Comparison of ENCODE assay signal across 1 cellular context in genomic region chr11:2562181-2562581, GRCh38.
TF ChIP-seq lines count a peak whose summit lies in the region.

No MANE protein-coding gene starts in this region.

TF ChIP-seq in HepG2, 621 proteins besides CTCF, POLR2A, EP300 and RAD21 (continued from another document and continues in another):
- TF ChIP-seq UBTF (CRISPR knock-in tag; IDR thresholded peaks at IDR 0.05) (peak; percentile 98), RBFOX2 (IDR thresholded peaks at IDR 0.05; ENCODE audit: low read depth, low read length) (peak; percentile 79), ZNF776 (CRISPR knock-in tag; IDR thresholded peaks at IDR 0.05) (peak; percentile 74; the same call in 1 of the 2 replicates), SAP130 (CRISPR knock-in tag; IDR thresholded peaks at IDR 0.05; ENCODE audit: low read depth) (peak; percentile 70), SMYD3 (CRISPR knock-in tag; IDR thresholded peaks at IDR 0.05) (no peak), PHF20 (CRISPR knock-in tag; IDR thresholded peaks at IDR 0.05) (peak; percentile 24; the same call in 1 of the 2 replicates), AGO2 (optimal IDR thresholded peaks at IDR 0.05; ENCODE audit: low read depth, low read length) (peak; percentile 57), JUND (CRISPR knock-in tag; IDR thresholded peaks at IDR 0.05) (no peak), ZSCAN31 (CRISPR knock-in tag; IDR thresholded peaks at IDR 0.05; ENCODE audit: low read depth) (0 out of 2 replicates have a peak, but pooled peaks have one; percentile 26), MEIS2 (CRISPR knock-in tag; IDR thresholded peaks at IDR 0.05) (no peak), HNRNPK (IDR thresholded peaks at IDR 0.05; ENCODE audit: low read depth, low read length, poor library complexity, severe bottlenecking) (peak; percentile 96), AKAP8 (CRISPR knock-in tag; IDR thresholded peaks at IDR 0.05) (peak; percentile 66; the same call in 1 of the 2 replicates), HDAC1 (CRISPR knock-in tag; IDR thresholded peaks at IDR 0.05) (peak; percentile 63; the same call in 1 of the 2 replicates), MAFF (IDR thresholded peaks at IDR 0.05; ENCODE audit: low read depth, low read length) (no peak), ZNF414 (CRISPR knock-in tag; IDR thresholded peaks at IDR 0.05) (no peak), GRHL1 (CRISPR knock-in tag; conservative IDR thresholded peaks at IDR 0.05) (no peak), ZNF281 (CRISPR knock-in tag; IDR thresholded peaks at IDR 0.05; ENCODE audit: borderline replicate concordance) (no peak), MXD1 (CRISPR knock-in tag; IDR thresholded peaks at IDR 0.05) (0 out of 2 replicates have a peak, but pooled peaks have one; percentile 22), ZBTB4 (CRISPR knock-in tag; IDR thresholded peaks at IDR 0.05; ENCODE audit: borderline replicate concordance) (no peak), SMAD1 (CRISPR knock-in tag; IDR thresholded peaks at IDR 0.05; ENCODE audit: borderline replicate concordance, low read depth) (no peak), KLF11 (CRISPR knock-in tag; IDR thresholded peaks at IDR 0.05) (no peak), ZFY (CRISPR knock-in tag; IDR thresholded peaks at IDR 0.05) (peak; percentile 76), SPEN (CRISPR knock-in tag; IDR thresholded peaks at IDR 0.05; ENCODE audit: low read depth) (peak; percentile 64; the same call in 1 of the 2 replicates), ZNF513 (CRISPR knock-in tag; conservative IDR thresholded peaks at IDR 0.05) (no peak), FOXJ3 (CRISPR knock-in tag; IDR thresholded peaks at IDR 0.05; ENCODE audit: borderline replicate concordance) (no peak), U2AF1 (optimal IDR thresholded peaks at IDR 0.05; ENCODE audit: low read depth, low read length) (no peak), ZBTB38 (CRISPR knock-in tag; IDR thresholded peaks at IDR 0.05) (peak; percentile 63; the same call in 1 of the 2 replicates), PATZ1 (CRISPR knock-in tag; IDR thresholded peaks at IDR 0.05) (peak; percentile 78), RCOR2 (CRISPR knock-in tag; IDR thresholded peaks at IDR 0.05) (no peak), SRY (CRISPR knock-in tag; IDR thresholded peaks at IDR 0.05) (0 out of 2 replicates have a peak, but pooled peaks have one; percentile 20), ZBTB10 (CRISPR knock-in tag; IDR thresholded peaks at IDR 0.05; ENCODE audit: borderline replicate concordance) (peak; percentile 26; the same call in 1 of the 2 replicates), SAFB2 (CRISPR knock-in tag; IDR thresholded peaks at IDR 0.05; ENCODE audit: borderline replicate concordance, low read depth) (peak; percentile 79; the same call in 1 of the 2 replicates), CCAR2 (optimal IDR thresholded peaks at IDR 0.05; ENCODE audit: low read depth, low read length) (no peak), HNF4A (CRISPR knock-in tag; IDR thresholded peaks at IDR 0.05) (peak; percentile 70), ZNF850 (CRISPR knock-in tag; conservative IDR thresholded peaks at IDR 0.05) (no peak), RBM39 (IDR thresholded peaks at IDR 0.05; ENCODE audit: low read depth, low read length, poor library complexity, severe bottlenecking) (no peak), ZHX1 (CRISPR knock-in tag; IDR thresholded peaks at IDR 0.05; ENCODE audit: low read depth) (no peak), GPN1 (CRISPR knock-in tag; IDR thresholded peaks at IDR 0.05; ENCODE audit: borderline replicate concordance) (no peak)
